In genomic region chr12:16884056-16884455, GRCh38 we compare ENCODE assay signal across 16 cellular contexts.
A peak's percentile ranks its signal among the peaks of the same experiment; 100 is the strongest.
DNase-seq lines count a peak whose midpoint lies in the region; ATAC-seq lines count a peak whose summit lies in the region.
"Had no signal": no experiment of that assay in that cellular context is flagged by ENCODE, and none has a peak within 500 bp of the region (broad histone marks: within the 10 kb centered on the region; RNA-seq: fewer than 3 reads in every experiment).

No MANE protein-coding gene starts in this region.

- peak; percentile 42 for ATAC-seq in GM18519 (IDR thresholded peaks at IDR 0.05; ENCODE audit: low FRiP score, unreplicated experiment)
- peak; percentile 64 for ATAC-seq in GM21381 (IDR thresholded peaks at IDR 0.05; ENCODE audit: unreplicated experiment)
- ATAC-seq in HG02938 (IDR thresholded peaks at IDR 0.05; ENCODE audit: unreplicated experiment), result peak; percentile 96
- peak; percentile 74 for ATAC-seq in HG03565 (IDR thresholded peaks at IDR 0.05; ENCODE audit: unreplicated experiment)
- ATAC-seq: left colon had no signal

- no peak for DNase-seq in activated effector memory CD4-positive, alpha-beta T cell treated with Interleukin-2 at 50 U/mL for 16 hours
- DNase-seq in NCI-H69 (lab: John Stamatoyannopoulos, UW) (no peak), NCI-H1092 (lab: John Stamatoyannopoulos, UW) (no peak)
- DNase-seq in activated CD4-positive, alpha-beta T cell treated with anti-CD3 and anti-CD28 coated beads, Interleukin-2, amount 50 U/mL, for 1 hour, result no peak
- DNase-seq: brain microvascular endothelial cell; Caco-2; dorsolateral prefrontal cortex; GF-D8; hypothalamus; left colon; stimulated activated CD4-positive, alpha-beta T cell treated with anti-CD3 and anti-CD28 coated beads, Interleukin-4, amount 100 ng/mL, for 4 hours; trophoblast cell had no signal

Comparison
In these comparisons a context has a peak if more than half of its experiments do, and no peak if none do; other contexts are left out.
1. ATAC-seq: peak in every context shown above with its lines; median percentile 96 in HG02938; 74 in HG03565; 64 in GM21381; 42 in GM18519.